In the genomic region with DNA sequence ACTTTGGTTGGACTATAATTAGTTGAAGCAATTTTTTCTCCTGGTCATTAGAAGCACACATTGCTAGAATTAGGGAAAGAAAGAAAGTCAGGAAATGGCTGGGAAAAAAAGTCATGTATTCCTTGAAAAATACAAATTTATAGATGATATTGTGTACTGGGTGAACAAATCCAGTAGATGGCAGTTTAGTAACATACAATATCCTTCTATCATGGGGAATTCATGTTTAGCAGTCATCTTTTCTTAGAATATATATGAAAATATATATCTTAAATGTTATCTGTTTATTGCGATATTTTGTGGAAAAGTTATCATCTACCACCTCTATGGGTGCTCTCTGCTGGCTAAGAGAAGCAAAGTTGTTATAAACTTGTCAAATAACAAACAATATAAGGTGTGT, we compare ENCODE assay signal across 9 cellular contexts. TPM values are rescaled to one million over a fixed set of nuclear protein-coding genes. Genes with fewer than 3 reads are reported as not detected.
DNase-seq lines count a peak whose midpoint lies in the region; ATAC-seq and TF ChIP-seq lines count a peak whose summit lies in the region.
"Had no signal": no experiment of that assay in that cellular context is flagged by ENCODE, and none has a peak within 500 bp of the region (broad histone marks: within the 10 kb centered on the region; RNA-seq: fewer than 3 reads in every experiment).

No MANE protein-coding gene starts in this region.

- no peak overlapping the region for H4K8ac ChIP-seq in mesendoderm (ENCODE audit: low read depth, low read length)

- TF ChIP-seq CTCF in A673 (conservative IDR thresholded peaks at IDR 0.05; ENCODE audit: low read depth, low read length) (peak; percentile 58), RWPE2 (IDR thresholded peaks at IDR 0.05; ENCODE audit: poor library complexity, severe bottlenecking) (peak; percentile 65), fibroblast of villous mesenchyme (IDR thresholded peaks at IDR 0.05; ENCODE audit: insufficient read depth, low read depth, low read length) (peak; percentile 47), spleen (IDR thresholded peaks at IDR 0.05 in 8 of 11, conservative IDR thresholded peaks at IDR 0.05 in 3 of 11) (no peak)

- no peaks in the 10 kb centered on the region for H3K79me2 ChIP-seq in mesendoderm (ENCODE audit: control insufficient read depth, insufficient read depth, low read length)

- no peaks in the 10 kb centered on the region for H3K4me1 Mint-ChIP-seq in activated T-helper 1 cell treated with anti-CD3 and anti-CD28 coated beads, Interleukin-12 subunit alpha, Interleukin-12 subunit beta, Interleukin-2, Interleukin-4 antibody, amounts not matched to agents 30 ng/mL and 10 ng/mL and 1 ng/mL, durations not matched to agents 14 hours and 24 hours and 36 hours (ENCODE audit: low read depth)

- no peak overlapping the region for H3K56ac ChIP-seq in mesendoderm (ENCODE audit: low read length)

- H3K23ac ChIP-seq in mesendoderm (ENCODE audit: low read length) = no peak overlapping the region

- no peak overlapping the region for H3K27ac ChIP-seq in A673 (ENCODE audit: low read depth, low read length, poor library complexity, severe bottlenecking)
- H3K27ac ChIP-seq in RWPE2 (ENCODE audit: poor library complexity, severe bottlenecking) = no peak overlapping the region
- no peak overlapping the region for H3K27ac ChIP-seq in mesendoderm (ENCODE audit: low read depth, low read length)
- no peak overlapping the region for H3K27ac ChIP-seq in spleen

- H3K4me3 ChIP-seq in A673 (ENCODE audit: low read depth, low read length, poor library complexity, severe bottlenecking) (no peak overlapping the region), RWPE2 (ENCODE audit: severe bottlenecking) (no peak overlapping the region), fibroblast of villous mesenchyme (ENCODE audit: low read depth, low read length) (no peak overlapping the region), mesendoderm (ENCODE audit: low read length) (no peak overlapping the region), spleen (no peak overlapping the region)

- ATAC-seq in RWPE2 (ENCODE audit: low read depth) = peak; percentile 48; the same call in 1 of the 3 replicates

- intact Hi-C loops in A673 (cut with micrococcal nuclease; ENCODE audit: unreplicated experiment) (no loop called here), spleen (cut with DNase I; ENCODE audit: low total_unique reads) (loop anchor here (10.0 kb wide), 1 partner anchor 431 kb away; no protein-coding TSS in a partner anchor)
- intact Hi-C loops in activated T-helper 1 cell treated with anti-CD3 and anti-CD28 coated beads, Interleukin-12 subunit alpha, Interleukin-12 subunit beta, Interleukin-2, Interleukin-4 antibody, amounts not matched to agents 30 ng/mL and 10 ng/mL and 1 ng/mL, durations not matched to agents 14 hours and 24 hours and 36 hours (cut with micrococcal nuclease) = loop anchor here (10.0 kb wide), 1 partner anchor 431 kb away; no protein-coding TSS in a partner anchor

- H2BK15ac ChIP-seq in mesendoderm (replicated peaks; ENCODE audit: low read depth) = no peak overlapping the region

- H2BK120ac ChIP-seq in mesendoderm (ENCODE audit: low read depth, low read length) = no peak overlapping the region

- H2BK5ac ChIP-seq in mesendoderm (ENCODE audit: low read length) = no peak overlapping the region

- no peaks in the 10 kb centered on the region for H3K9me3 ChIP-seq in A673 (ENCODE audit: low read depth, low read length, poor library complexity, severe bottlenecking)
- no peaks in the 10 kb centered on the region for H3K9me3 ChIP-seq in RWPE2 (ENCODE audit: severe bottlenecking)
- no peaks in the 10 kb centered on the region for H3K9me3 ChIP-seq in spleen

- H3K9ac ChIP-seq in mesendoderm (ENCODE audit: low read length) = no peak overlapping the region

- POLR2A ChIA-PET in A673 (lab: Charles Lee; ENCODE audit: low non-redundant PET) = no interaction called here

- CTCF ChIA-PET in A673 (lab: Charles Lee) = no interaction called here

- no peaks in the 10 kb centered on the region for H3K9me3 Mint-ChIP-seq in activated T-helper 1 cell treated with anti-CD3 and anti-CD28 coated beads, Interleukin-12 subunit alpha, Interleukin-12 subunit beta, Interleukin-2, Interleukin-4 antibody, amounts not matched to agents 30 ng/mL and 10 ng/mL and 1 ng/mL, durations not matched to agents 14 hours and 24 hours and 36 hours

- H3K27me3 Mint-ChIP-seq in activated T-helper 1 cell treated with anti-CD3 and anti-CD28 coated beads, Interleukin-12 subunit alpha, Interleukin-12 subunit beta, Interleukin-2, Interleukin-4 antibody, amounts not matched to agents 30 ng/mL and 10 ng/mL and 1 ng/mL, durations not matched to agents 14 hours and 24 hours and 36 hours (ENCODE audit: insufficient read depth) = peaks cover 8% of the 10 kb centered on the region

- no peak overlapping the region for H3K4me3 Mint-ChIP-seq in activated T-helper 1 cell treated with anti-CD3 and anti-CD28 coated beads, Interleukin-12 subunit alpha, Interleukin-12 subunit beta, Interleukin-2, Interleukin-4 antibody, amounts not matched to agents 30 ng/mL and 10 ng/mL and 1 ng/mL, durations not matched to agents 14 hours and 24 hours and 36 hours

- no CpG with 5 or more reads among the region's 1 CpG for WGBS in mesendoderm (ENCODE audit: extremely low coverage, insufficient coverage, low lambda C conversion rate)
- 83 to 95% (median 92%) methylated on average over 1 of the region's 1 CpG for whole genome bisulfite sequencing in spleen, 5 donors

- H3K79me1 ChIP-seq in mesendoderm (ENCODE audit: low read length) = no peaks in the 10 kb centered on the region

- TF ChIP-seq POLR2A in spleen (IDR thresholded peaks at IDR 0.05) = no peak

- H3K4me2 ChIP-seq in mesendoderm (ENCODE audit: low read length) = no peak overlapping the region

- H3K18ac ChIP-seq in mesendoderm (ENCODE audit: low read length) = no peak overlapping the region

- H3K36me3 Mint-ChIP-seq in activated T-helper 1 cell treated with anti-CD3 and anti-CD28 coated beads, Interleukin-12 subunit alpha, Interleukin-12 subunit beta, Interleukin-2, Interleukin-4 antibody, amounts not matched to agents 30 ng/mL and 10 ng/mL and 1 ng/mL, durations not matched to agents 14 hours and 24 hours and 36 hours (ENCODE audit: low read depth) = no peaks in the 10 kb centered on the region

- no peak overlapping the region for H2AK5ac ChIP-seq in mesendoderm (ENCODE audit: low read length)

- BruUV-seq in A673 (replicated peaks; lab: Mats Ljungman, UMichigan) = no TSS peak

- H3K36me3 ChIP-seq in A673 (ENCODE audit: insufficient read depth, low read length, poor library complexity, severe bottlenecking) (no peaks in the 10 kb centered on the region), RWPE2 (ENCODE audit: low read depth) (no peaks in the 10 kb centered on the region), mesendoderm (ENCODE audit: control insufficient read depth, insufficient read depth, low read length) (no peaks in the 10 kb centered on the region), spleen (no peaks in the 10 kb centered on the region)

- H3K4me1 ChIP-seq in A673 (ENCODE audit: insufficient read depth, low read length, poor library complexity, severe bottlenecking) (no peaks in the 10 kb centered on the region), RWPE2 (ENCODE audit: insufficient read depth, poor library complexity, severe bottlenecking) (peaks cover 14% of the 10 kb centered on the region), mesendoderm (ENCODE audit: control insufficient read depth, low read depth, low read length) (no peaks in the 10 kb centered on the region), spleen (no peaks in the 10 kb centered on the region)

- H3K27ac Mint-ChIP-seq in activated T-helper 1 cell treated with anti-CD3 and anti-CD28 coated beads, Interleukin-12 subunit alpha, Interleukin-12 subunit beta, Interleukin-2, Interleukin-4 antibody, amounts not matched to agents 30 ng/mL and 10 ng/mL and 1 ng/mL, durations not matched to agents 14 hours and 24 hours and 36 hours = no peak overlapping the region

- no peaks in the 10 kb centered on the region for H3K27me3 ChIP-seq in A673 (replicated peaks; ENCODE audit: insufficient read depth, low read depth, low read length, poor library complexity)
- H3K27me3 ChIP-seq in RWPE2 (ENCODE audit: insufficient read depth, poor library complexity, severe bottlenecking) = no peaks in the 10 kb centered on the region
- no peaks in the 10 kb centered on the region for H3K27me3 ChIP-seq in mesendoderm (ENCODE audit: insufficient read depth, low read length, poor library complexity)
- no peaks in the 10 kb centered on the region for H3K27me3 ChIP-seq in spleen (replicated peaks in 1 of 7)

- H4K5ac ChIP-seq in mesendoderm (ENCODE audit: low read length) = no peak overlapping the region

- no peak overlapping the region for H3K4ac ChIP-seq in mesendoderm (ENCODE audit: low read depth, low read length)

- DNase-seq in A673 (ENCODE audit: low spot score) (peak; percentile 38), H4 (ENCODE audit: low spot score) (peak; percentile 19), RWPE2 (ENCODE audit: low spot score) (no peak), fibroblast of villous mesenchyme (ENCODE audit: low read depth) (peak; percentile 27), mesendoderm (no peak), hepatic stellate cell (ENCODE audit: low spot score) (no peak), spleen (no peak)
- DNase-seq in activated T-helper 1 cell treated with anti-CD3 and anti-CD28 coated beads, Interleukin-12 subunit alpha, Interleukin-12 subunit beta, Interleukin-2, Interleukin-4 antibody, amounts not matched to agents 30 ng/mL and 10 ng/mL and 1 ng/mL, durations not matched to agents 14 hours and 24 hours and 36 hours (ENCODE audit: low spot score) = no peak
- DNase-seq: activated CD4-positive, alpha-beta T cell treated with anti-CD3 and anti-CD28 coated beads, Interleukin-2, amount 50 U/mL, for 4 hours had no signal

RNA-seq across cellular contexts. Expression of gene ZRANB2, which starts 13.1 kb away (rescaled TPM):
- 112 and 113 TPM in 2 replicates for total RNA-seq in A673 (2021)
- 8.3 and 22.9 TPM in 2 replicates for total RNA-seq in H4 (2014; rRNA removed; shearing (Covaris generic))
- total RNA-seq in fibroblast of villous mesenchyme = 23.8 and 47.1 TPM in 2 replicates
- polyA plus RNA-seq in mesendoderm (2013, experiment 1 of 2) = 111 TPM
- polyA plus RNA-seq in mesendoderm (2013, experiment 2 of 2) = 114 TPM
- 149 and 152 TPM in 2 replicates for total RNA-seq in activated T-helper 1 cell treated with anti-CD3 and anti-CD28 coated beads, Interleukin-12 subunit alpha, Interleukin-12 subunit beta, Interleukin-2, Interleukin-4 antibody, amounts not matched to agents 30 ng/mL and 10 ng/mL and 1 ng/mL, durations not matched to agents 14 hours and 24 hours and 36 hours
- 100 to 1,000 TPM in 1 of 7 donors, 10 to 100 TPM in 6; 56.9 to 109 (median 90.7) TPM for total RNA-seq in spleen
- 10 to 100 TPM; 52.6 to 70.3 (median 57.2) TPM for polyA plus RNA-seq in spleen

RNA-seq across cellular contexts. Expression of gene PTGER3, which starts 46.3 kb away (rescaled TPM):
- 96.0 and 107 TPM in 2 replicates for total RNA-seq in A673 (2021)
- total RNA-seq in H4 (2014; rRNA removed; shearing (Covaris generic)) = 0.50 and 2.4 TPM in 2 replicates
- 0.86 and 0.97 TPM in 2 replicates for total RNA-seq in fibroblast of villous mesenchyme
- polyA plus RNA-seq in mesendoderm (2013, experiment 1 of 2) = 0.48 TPM
- 0.59 TPM for polyA plus RNA-seq in mesendoderm (2013, experiment 2 of 2)
- 1.3 and 1.4 TPM in 2 replicates for total RNA-seq in activated T-helper 1 cell treated with anti-CD3 and anti-CD28 coated beads, Interleukin-12 subunit alpha, Interleukin-12 subunit beta, Interleukin-2, Interleukin-4 antibody, amounts not matched to agents 30 ng/mL and 10 ng/mL and 1 ng/mL, durations not matched to agents 14 hours and 24 hours and 36 hours
- total RNA-seq in spleen = 1 to 10 TPM in 1 of 7 donors, under 1 TPM in 6; 0.13 to 1.1 (median 0.49) TPM
- under 1 TPM; 0.19 to 0.29 (median 0.28) TPM for polyA plus RNA-seq in spleen

Comparison
In these comparisons a context has a peak if more than half of its experiments do, and no peak if none do; other contexts are left out.
1. DNase-seq: peak in A673 (single experiment), H4 (single experiment) and fibroblast of villous mesenchyme (single experiment); none in RWPE2 (single experiment), mesendoderm (single experiment), activated T-helper 1 cell treated with anti-CD3 and anti-CD28 coated beads, Interleukin-12 subunit alpha, Interleukin-12 subunit beta, Interleukin-2, Interleukin-4 antibody, amounts not matched to agents 30 ng/mL and 10 ng/mL and 1 ng/mL, durations not matched to agents 14 hours and 24 hours and 36 hours (single experiment), hepatic stellate cell (single experiment) and spleen (single experiment).
2. CTCF ChIP-seq: peak in A673 (single experiment), RWPE2 (single experiment) and fibroblast of villous mesenchyme (single experiment); none in spleen (0 of 11).
3. RNA of gene PTGER3, which starts 46.3 kb away (total RNA-seq): 96.0 to 107 TPM in A673; 1.3 to 1.4 TPM in activated T-helper 1 cell treated with anti-CD3 and anti-CD28 coated beads, Interleukin-12 subunit alpha, Interleukin-12 subunit beta, Interleukin-2, Interleukin-4 antibody, amounts not matched to agents 30 ng/mL and 10 ng/mL and 1 ng/mL, durations not matched to agents 14 hours and 24 hours and 36 hours, 0.86 to 0.97 TPM in fibroblast of villous mesenchyme, 0.50 to 2.4 TPM in H4 and 0.13 to 1.1 TPM in spleen; every median in the first group is over 10 times any median in the second.